ENCODE assay signal across 1 cellular context in genomic region chr7:29248713-29249382, GRCh38.
TF ChIP-seq lines count a peak whose summit lies in the region.

No MANE protein-coding gene starts in this region.

TF ChIP-seq in HepG2, 621 proteins besides CTCF, POLR2A, EP300 and RAD21 (continued from another document):
- TF ChIP-seq, protein P1, sequence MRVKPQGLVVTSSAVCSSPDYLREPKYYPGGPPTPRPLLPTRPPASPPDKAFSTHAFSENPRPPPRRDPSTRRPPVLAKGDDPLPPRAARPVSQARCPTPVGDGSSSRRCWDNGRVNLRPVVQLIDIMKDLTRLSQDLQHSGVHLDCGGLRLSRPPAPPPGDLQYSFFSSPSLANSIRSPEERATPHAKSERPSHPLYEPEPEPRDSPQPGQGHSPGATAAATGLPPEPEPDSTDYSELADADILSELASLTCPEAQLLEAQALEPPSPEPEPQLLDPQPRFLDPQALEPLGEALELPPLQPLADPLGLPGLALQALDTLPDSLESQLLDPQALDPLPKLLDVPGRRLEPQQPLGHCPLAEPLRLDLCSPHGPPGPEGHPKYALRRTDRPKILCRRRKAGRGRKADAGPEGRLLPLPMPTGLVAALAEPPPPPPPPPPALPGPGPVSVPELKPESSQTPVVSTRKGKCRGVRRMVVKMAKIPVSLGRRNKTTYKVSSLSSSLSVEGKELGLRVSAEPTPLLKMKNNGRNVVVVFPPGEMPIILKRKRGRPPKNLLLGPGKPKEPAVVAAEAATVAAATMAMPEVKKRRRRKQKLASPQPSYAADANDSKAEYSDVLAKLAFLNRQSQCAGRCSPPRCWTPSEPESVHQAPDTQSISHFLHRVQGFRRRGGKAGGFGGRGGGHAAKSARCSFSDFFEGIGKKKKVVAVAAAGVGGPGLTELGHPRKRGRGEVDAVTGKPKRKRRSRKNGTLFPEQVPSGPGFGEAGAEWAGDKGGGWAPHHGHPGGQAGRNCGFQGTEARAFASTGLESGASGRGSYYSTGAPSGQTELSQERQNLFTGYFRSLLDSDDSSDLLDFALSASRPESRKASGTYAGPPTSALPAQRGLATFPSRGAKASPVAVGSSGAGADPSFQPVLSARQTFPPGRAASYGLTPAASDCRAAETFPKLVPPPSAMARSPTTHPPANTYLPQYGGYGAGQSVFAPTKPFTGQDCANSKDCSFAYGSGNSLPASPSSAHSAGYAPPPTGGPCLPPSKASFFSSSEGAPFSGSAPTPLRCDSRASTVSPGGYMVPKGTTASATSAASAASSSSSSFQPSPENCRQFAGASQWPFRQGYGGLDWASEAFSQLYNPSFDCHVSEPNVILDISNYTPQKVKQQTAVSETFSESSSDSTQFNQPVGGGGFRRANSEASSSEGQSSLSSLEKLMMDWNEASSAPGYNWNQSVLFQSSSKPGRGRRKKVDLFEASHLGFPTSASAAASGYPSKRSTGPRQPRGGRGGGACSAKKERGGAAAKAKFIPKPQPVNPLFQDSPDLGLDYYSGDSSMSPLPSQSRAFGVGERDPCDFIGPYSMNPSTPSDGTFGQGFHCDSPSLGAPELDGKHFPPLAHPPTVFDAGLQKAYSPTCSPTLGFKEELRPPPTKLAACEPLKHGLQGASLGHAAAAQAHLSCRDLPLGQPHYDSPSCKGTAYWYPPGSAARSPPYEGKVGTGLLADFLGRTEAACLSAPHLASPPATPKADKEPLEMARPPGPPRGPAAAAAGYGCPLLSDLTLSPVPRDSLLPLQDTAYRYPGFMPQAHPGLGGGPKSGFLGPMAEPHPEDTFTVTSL (CRISPR knock-in tag; IDR thresholded peaks at IDR 0.05; ENCODE audit: borderline replicate concordance) = peak; percentile 90
- TF ChIP-seq GZF1 (CRISPR knock-in tag; IDR thresholded peaks at IDR 0.05) = no peak
- TF ChIP-seq RBM22 (optimal IDR thresholded peaks at IDR 0.05; ENCODE audit: low read length) = no peak
- TF ChIP-seq ZKSCAN1 (IDR thresholded peaks at IDR 0.05; ENCODE audit: low read length) = no peak
- TF ChIP-seq, protein P2, sequence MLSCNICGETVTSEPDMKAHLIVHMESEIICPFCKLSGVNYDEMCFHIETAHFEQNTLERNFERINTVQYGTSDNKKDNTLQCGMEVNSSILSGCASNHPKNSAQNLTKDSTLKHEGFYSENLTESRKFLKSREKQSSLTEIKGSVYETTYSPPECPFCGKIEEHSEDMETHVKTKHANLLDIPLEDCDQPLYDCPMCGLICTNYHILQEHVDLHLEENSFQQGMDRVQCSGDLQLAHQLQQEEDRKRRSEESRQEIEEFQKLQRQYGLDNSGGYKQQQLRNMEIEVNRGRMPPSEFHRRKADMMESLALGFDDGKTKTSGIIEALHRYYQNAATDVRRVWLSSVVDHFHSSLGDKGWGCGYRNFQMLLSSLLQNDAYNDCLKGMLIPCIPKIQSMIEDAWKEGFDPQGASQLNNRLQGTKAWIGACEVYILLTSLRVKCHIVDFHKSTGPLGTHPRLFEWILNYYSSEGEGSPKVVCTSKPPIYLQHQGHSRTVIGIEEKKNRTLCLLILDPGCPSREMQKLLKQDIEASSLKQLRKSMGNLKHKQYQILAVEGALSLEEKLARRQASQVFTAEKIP (CRISPR knock-in tag; IDR thresholded peaks at IDR 0.05; ENCODE audit: borderline replicate concordance) = no peak
- TF ChIP-seq PHF21A (CRISPR knock-in tag; IDR thresholded peaks at IDR 0.05) = peak; percentile 74
- TF ChIP-seq, protein P3, sequence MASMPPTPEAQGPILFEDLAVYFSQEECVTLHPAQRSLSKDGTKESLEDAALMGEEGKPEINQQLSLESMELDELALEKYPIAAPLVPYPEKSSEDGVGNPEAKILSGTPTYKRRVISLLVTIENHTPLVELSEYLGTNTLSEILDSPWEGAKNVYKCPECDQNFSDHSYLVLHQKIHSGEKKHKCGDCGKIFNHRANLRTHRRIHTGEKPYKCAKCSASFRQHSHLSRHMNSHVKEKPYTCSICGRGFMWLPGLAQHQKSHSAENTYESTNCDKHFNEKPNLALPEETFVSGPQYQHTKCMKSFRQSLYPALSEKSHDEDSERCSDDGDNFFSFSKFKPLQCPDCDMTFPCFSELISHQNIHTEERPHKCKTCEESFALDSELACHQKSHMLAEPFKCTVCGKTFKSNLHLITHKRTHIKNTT (CRISPR knock-in tag; IDR thresholded peaks at IDR 0.05) = no peak
- TF ChIP-seq ZBTB2 (CRISPR knock-in tag; IDR thresholded peaks at IDR 0.05; ENCODE audit: low read depth) = no peak
- TF ChIP-seq ZNF737 (CRISPR knock-in tag; IDR thresholded peaks at IDR 0.05; ENCODE audit: borderline replicate concordance) = no peak
- peak; percentile 70; the same call in 1 of the 2 replicates for TF ChIP-seq ZNF292 (CRISPR knock-in tag; IDR thresholded peaks at IDR 0.05; ENCODE audit: borderline replicate concordance, low read depth)
- TF ChIP-seq MEIS1 (CRISPR knock-in tag; IDR thresholded peaks at IDR 0.05; ENCODE audit: borderline replicate concordance) = peak; percentile 70; the same call in 1 of the 2 replicates
- TF ChIP-seq SRSF4 (IDR thresholded peaks at IDR 0.05; ENCODE audit: low read depth, low read length, poor library complexity, severe bottlenecking) = no peak
- no peak for TF ChIP-seq JUND (CRISPR knock-in tag; IDR thresholded peaks at IDR 0.05)
- peak; percentile 64; the same call in 1 of the 2 replicates for TF ChIP-seq HNF1B (CRISPR knock-in tag; IDR thresholded peaks at IDR 0.05)
- TF ChIP-seq, protein P4, sequence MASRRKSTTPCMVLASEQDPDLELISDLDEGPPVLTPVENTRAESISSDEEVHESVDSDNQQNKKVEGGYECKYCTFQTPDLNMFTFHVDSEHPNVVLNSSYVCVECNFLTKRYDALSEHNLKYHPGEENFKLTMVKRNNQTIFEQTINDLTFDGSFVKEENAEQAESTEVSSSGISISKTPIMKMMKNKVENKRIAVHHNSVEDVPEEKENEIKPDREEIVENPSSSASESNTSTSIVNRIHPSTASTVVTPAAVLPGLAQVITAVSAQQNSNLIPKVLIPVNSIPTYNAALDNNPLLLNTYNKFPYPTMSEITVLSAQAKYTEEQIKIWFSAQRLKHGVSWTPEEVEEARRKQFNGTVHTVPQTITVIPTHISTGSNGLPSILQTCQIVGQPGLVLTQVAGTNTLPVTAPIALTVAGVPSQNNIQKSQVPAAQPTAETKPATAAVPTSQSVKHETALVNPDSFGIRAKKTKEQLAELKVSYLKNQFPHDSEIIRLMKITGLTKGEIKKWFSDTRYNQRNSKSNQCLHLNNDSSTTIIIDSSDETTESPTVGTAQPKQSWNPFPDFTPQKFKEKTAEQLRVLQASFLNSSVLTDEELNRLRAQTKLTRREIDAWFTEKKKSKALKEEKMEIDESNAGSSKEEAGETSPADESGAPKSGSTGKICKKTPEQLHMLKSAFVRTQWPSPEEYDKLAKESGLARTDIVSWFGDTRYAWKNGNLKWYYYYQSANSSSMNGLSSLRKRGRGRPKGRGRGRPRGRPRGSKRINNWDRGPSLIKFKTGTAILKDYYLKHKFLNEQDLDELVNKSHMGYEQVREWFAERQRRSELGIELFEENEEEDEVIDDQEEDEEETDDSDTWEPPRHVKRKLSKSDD (CRISPR knock-in tag; IDR thresholded peaks at IDR 0.05; ENCODE audit: low read depth) = peak; percentile 77; the same call in 1 of the 2 replicates
- TF ChIP-seq, protein P5, sequence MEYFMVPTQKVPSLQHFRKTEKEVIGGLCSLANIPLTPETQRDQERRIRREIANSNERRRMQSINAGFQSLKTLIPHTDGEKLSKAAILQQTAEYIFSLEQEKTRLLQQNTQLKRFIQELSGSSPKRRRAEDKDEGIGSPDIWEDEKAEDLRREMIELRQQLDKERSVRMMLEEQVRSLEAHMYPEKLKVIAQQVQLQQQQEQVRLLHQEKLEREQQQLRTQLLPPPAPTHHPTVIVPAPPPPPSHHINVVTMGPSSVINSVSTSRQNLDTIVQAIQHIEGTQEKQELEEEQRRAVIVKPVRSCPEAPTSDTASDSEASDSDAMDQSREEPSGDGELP (IDR thresholded peaks at IDR 0.05; ENCODE audit: borderline replicate concordance, low read depth) = peak; percentile 26; the same call in 1 of the 2 replicates
- no peak for TF ChIP-seq ZNF510 (CRISPR knock-in tag; IDR thresholded peaks at IDR 0.05; ENCODE audit: low read depth)
- TF ChIP-seq ZNF232 (CRISPR knock-in tag; IDR thresholded peaks at IDR 0.05; ENCODE audit: borderline replicate concordance) = peak; percentile 91; the same call in 1 of the 2 replicates
- TF ChIP-seq, protein P6, sequence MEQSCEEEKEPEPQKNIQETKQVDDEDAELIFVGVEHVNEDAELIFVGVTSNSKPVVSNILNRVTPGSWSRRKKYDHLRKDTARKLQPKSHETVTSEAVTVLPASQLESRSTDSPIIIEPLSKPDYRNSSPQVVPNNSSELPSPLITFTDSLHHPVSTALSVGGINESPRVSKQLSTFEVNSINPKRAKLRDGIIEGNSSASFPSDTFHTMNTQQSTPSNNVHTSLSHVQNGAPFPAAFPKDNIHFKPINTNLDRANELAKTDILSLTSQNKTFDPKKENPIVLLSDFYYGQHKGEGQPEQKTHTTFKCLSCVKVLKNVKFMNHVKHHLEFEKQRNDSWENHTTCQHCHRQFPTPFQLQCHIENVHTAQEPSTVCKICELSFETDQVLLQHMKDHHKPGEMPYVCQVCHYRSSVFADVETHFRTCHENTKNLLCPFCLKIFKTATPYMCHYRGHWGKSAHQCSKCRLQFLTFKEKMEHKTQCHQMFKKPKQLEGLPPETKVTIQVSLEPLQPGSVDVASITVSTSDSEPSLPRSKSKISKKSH (CRISPR knock-in tag; IDR thresholded peaks at IDR 0.05; ENCODE audit: borderline replicate concordance) = peak; percentile 92; the same call in 1 of the 2 replicates
- TF ChIP-seq ZNF570 (CRISPR knock-in tag; IDR thresholded peaks at IDR 0.05; ENCODE audit: borderline replicate concordance) = no peak
- no peak for TF ChIP-seq ZBTB7A (CRISPR knock-in tag; IDR thresholded peaks at IDR 0.05)
- TF ChIP-seq PITX1 (CRISPR knock-in tag; IDR thresholded peaks at IDR 0.05) = peak; percentile 89
- TF ChIP-seq NRL (CRISPR knock-in tag; IDR thresholded peaks at IDR 0.05; ENCODE audit: borderline replicate concordance) = 0 out of 2 replicates have a peak, but pooled peaks have one; percentile 43
- TF ChIP-seq HHEX (CRISPR knock-in tag; IDR thresholded peaks at IDR 0.05) = no peak
- TF ChIP-seq U2AF2 (IDR thresholded peaks at IDR 0.05; ENCODE audit: low read depth, low read length) = no peak
- peak; percentile 94 for TF ChIP-seq ZMYM4 (CRISPR knock-in tag; IDR thresholded peaks at IDR 0.05)
- peak; percentile 90 for TF ChIP-seq MEIS2 (CRISPR knock-in tag; IDR thresholded peaks at IDR 0.05)
- TF ChIP-seq ZBTB34 (CRISPR knock-in tag; IDR thresholded peaks at IDR 0.05) = peak; percentile 72
